ENCODE assay signal across 8 cellular contexts in genomic region chr14:58637391-58638230, GRCh38. TPM values are rescaled to one million over a fixed set of nuclear protein-coding genes. Genes with fewer than 3 reads are reported as not detected.
DNase-seq lines count a peak whose midpoint lies in the region; ATAC-seq, FAIRE-seq and TF ChIP-seq lines count a peak whose summit lies in the region.

Gene DACT1 (plus strand): TSS chr14:58637962. CDS start chr14:58638203, 241 bp downstream.

- H3K27ac Mint-ChIP-seq in Caco-2 (ENCODE audit: unreplicated experiment) = no peak within 1 kb of the TSS

- CTCF ChIA-PET in Caco-2 (lab: Charles Lee) = interaction anchor here (0.8 to 1.8 kb wide), 3 partner anchors 136 to 381 kb away, joined by 3 to 9 read pairs (median 3); no protein-coding TSS in a partner anchor

- no peak for FAIRE-seq in keratinocyte (lab: Jason Lieb, UNC)

- H3K4me1 Mint-ChIP-seq in Caco-2 (ENCODE audit: low read depth, unreplicated experiment) = no peaks in the 10 kb centered on the region

- intact Hi-C loops in Caco-2 (cut with micrococcal nuclease; ENCODE audit: unreplicated experiment) = loop anchor here (2.0 kb wide), 2 partner anchors 137 to 381 kb away; no protein-coding TSS in a partner anchor

- H3K79me2 ChIP-seq in keratinocyte (ENCODE audit: control insufficient read depth, insufficient read depth, low read length) = no peaks in the 10 kb centered on the region

- H2AFZ ChIP-seq in keratinocyte (ENCODE audit: control insufficient read depth, low read length) = peak within 1 kb of the TSS; percentile 43

- no peak within 1 kb of the TSS for H3K9ac ChIP-seq in keratinocyte (ENCODE audit: control insufficient read depth, extremely low read depth, insufficient read depth, low read length)

- DNase-seq in Caco-2 (peak; percentile 44 to 55), UCSD-AML1 (lab: John Stamatoyannopoulos, UW; ENCODE audit: unreplicated experiment) (peak; percentile 53), cerebellum (ENCODE audit: low spot score) (peak; percentile 70), keratinocyte (ENCODE audit: low read depth, low spot score) (no peak), GF-D8 (lab: John Stamatoyannopoulos, UW) (no peak)
- peak; percentile 61 for DNase-seq in stimulated activated CD4-positive, alpha-beta T cell treated with anti-CD3 and anti-CD28 coated beads, Interleukin-12 subunit alpha, Interleukin-12 subunit beta, amount 100 ng/mL, for 4 hours

- H3K36me3 Mint-ChIP-seq in Caco-2 (ENCODE audit: insufficient read depth, unreplicated experiment) = peaks cover 4% of the 10 kb centered on the region

- H3K27me3 ChIP-seq in Caco-2 (replicated peaks; ENCODE audit: control insufficient read depth, insufficient read depth, low read length) (no peaks in the 10 kb centered on the region; the same call in 1 of the 2 replicates), keratinocyte (ENCODE audit: control insufficient read depth, extremely low read depth, insufficient read depth, low read length) (peaks cover 39% of the 10 kb centered on the region)

- peak within 1 kb of the TSS; percentile 84 for H3K4me3 Mint-ChIP-seq in Caco-2 (ENCODE audit: unreplicated experiment)

- H3K27me3 Mint-ChIP-seq in Caco-2 (ENCODE audit: insufficient read depth, unreplicated experiment) = peaks cover 29% of the 10 kb centered on the region

- H3K4me3 ChIP-seq in Caco-2 (ENCODE audit: low read depth, low read length) (peak within 1 kb of the TSS; percentile 40), keratinocyte (ENCODE audit: control insufficient read depth in 2 of 3, extremely low read depth in 1 of 3, insufficient read depth in 2 of 3, low read depth in 1 of 3, low read length in 3 of 3) (peak within 1 kb of the TSS; percentile 40 to 73 (median 57))

- dilution Hi-C loops in keratinocyte (cut with MboI; ENCODE audit: extremely low pct_ligation_motif_present, low sequenced_read_pairs) = no loop called here

- H3K9me3 Mint-ChIP-seq in Caco-2 (ENCODE audit: unreplicated experiment) = no peaks in the 10 kb centered on the region

- peak within 1 kb of the TSS; percentile 86 for H3K4me2 ChIP-seq in keratinocyte (ENCODE audit: control insufficient read depth, extremely low read depth, insufficient read depth, low read depth, low read length)

- no peak within 1 kb of the TSS for H3K27ac ChIP-seq in keratinocyte (ENCODE audit: control insufficient read depth, insufficient read depth, low read length)

- H3K4me1 ChIP-seq in Caco-2 (peaks cover 8% of the 10 kb centered on the region; the same call in 1 of the 2 replicates), keratinocyte (ENCODE audit: control insufficient read depth, extremely low read depth, insufficient read depth, low read length) (peaks cover 5% of the 10 kb centered on the region)

- no TSS peak for BruUV-seq in Caco-2 (replicated peaks; lab: Mats Ljungman, UMichigan)

- no peaks in the 10 kb centered on the region for H3K36me3 ChIP-seq in Caco-2 (ENCODE audit: control insufficient read depth, insufficient read depth, low read length)
- H3K36me3 ChIP-seq in keratinocyte (ENCODE audit: control insufficient read depth in 2 of 2, extremely low read depth in 1 of 2, insufficient read depth in 2 of 2, low read length in 2 of 2) = no peaks in the 10 kb centered on the region

- TF ChIP-seq CTCF in Caco-2 (IDR thresholded peaks at IDR 0.05; ENCODE audit: insufficient read depth in 1 of 2, low read depth in 1 of 2, low read length in 1 of 2, severe bottlenecking in 1 of 2, unreplicated experiment in 1 of 2) (no peak), keratinocyte (optimal IDR thresholded peaks at IDR 0.05 in 1 of 3, IDR thresholded peaks at IDR 0.05 in 1 of 3, conservative IDR thresholded peaks at IDR 0.05 in 1 of 3; ENCODE audit: extremely low read depth in 1 of 3, insufficient read depth in 2 of 3, low read length in 3 of 3) (no peak)

- peak; percentile 52 for ATAC-seq in GM19438 (IDR thresholded peaks at IDR 0.05; ENCODE audit: low read depth, unreplicated experiment)
- ATAC-seq in HG03469 (IDR thresholded peaks at IDR 0.05; ENCODE audit: unreplicated experiment) = peak; percentile 30

- POLR2A ChIA-PET in Caco-2 (lab: Charles Lee) = interaction anchor here (0.7 kb wide), 1 partner anchor 551 kb away, joined by 3 read pairs; the partner anchor contains the start of gene DAAM1

- no peaks in the 10 kb centered on the region for H3K9me1 ChIP-seq in keratinocyte (ENCODE audit: control insufficient read depth, extremely low read depth, insufficient read depth, low read length)

- H3K9me3 ChIP-seq in Caco-2 (no peaks in the 10 kb centered on the region), keratinocyte (ENCODE audit: control insufficient read depth, low read depth, low read length) (no peaks in the 10 kb centered on the region)

- H4K20me1 ChIP-seq in keratinocyte (ENCODE audit: control insufficient read depth, extremely low read depth, insufficient read depth, low read length) = peaks cover 2% of the 10 kb centered on the region

RNA-seq across cellular contexts. Expression of gene DACT1, which starts in this region (rescaled TPM):
- total RNA-seq in Caco-2 (2022) (0.23 and 0.74 TPM in 2 replicates), cerebellum (47.7 TPM)
- 0.10 to 0.19 TPM (median 0.18 TPM) in 3 replicates for polyA plus RNA-seq in keratinocyte
- polyA plus RNA-seq in keratinocyte (2011; ENCODE audit: low read depth) = 0.06 TPM
- 0.18 and 0.46 TPM in 2 replicates for polyA plus RNA-seq in keratinocyte (2011; cell fraction: cytosol; rRNA removed)
- 0.41 and 0.51 TPM in 2 replicates for polyA plus RNA-seq in keratinocyte (2011; cell fraction: nucleus; rRNA removed)
- polyA plus RNA-seq in keratinocyte (2012; ENCODE audit: low replicate concordance) = 0.21 and 0.26 TPM in 2 replicates
- 0.03 TPM in 1 of 3 replicates, not detected in the others for polyA minus RNA-seq in keratinocyte
- not detected for polyA minus RNA-seq in keratinocyte (2011; cell fraction: cytosol; rRNA and poly(A)+ RNA removed)
- polyA minus RNA-seq in keratinocyte (2011; cell fraction: nucleus; rRNA and poly(A)+ RNA removed) = 0.85 TPM in 1 of 2 replicates, not detected in the other

Comparison
In these comparisons a context has a peak if more than half of its experiments do, and no peak if none do; other contexts are left out.
1. RNA of gene DACT1 (total RNA-seq): 47.7 TPM in cerebellum (single experiment); 0.23 to 0.74 TPM in Caco-2; every median in the first group is over 10 times any median in the second.
2. Peak in DNase-seq and H3K4me3 ChIP-seq in Caco-2; RNA of the gene not detected or under 1 TPM.
3. DNase-seq: peak in UCSD-AML1 (single experiment), cerebellum (single experiment) and stimulated activated CD4-positive, alpha-beta T cell treated with anti-CD3 and anti-CD28 coated beads, Interleukin-12 subunit alpha, Interleukin-12 subunit beta, amount 100 ng/mL, for 4 hours (single experiment); none in keratinocyte (single experiment) and GF-D8 (single experiment).